Comparison of ENCODE assay signal across 8 cellular contexts in the genomic region with DNA sequence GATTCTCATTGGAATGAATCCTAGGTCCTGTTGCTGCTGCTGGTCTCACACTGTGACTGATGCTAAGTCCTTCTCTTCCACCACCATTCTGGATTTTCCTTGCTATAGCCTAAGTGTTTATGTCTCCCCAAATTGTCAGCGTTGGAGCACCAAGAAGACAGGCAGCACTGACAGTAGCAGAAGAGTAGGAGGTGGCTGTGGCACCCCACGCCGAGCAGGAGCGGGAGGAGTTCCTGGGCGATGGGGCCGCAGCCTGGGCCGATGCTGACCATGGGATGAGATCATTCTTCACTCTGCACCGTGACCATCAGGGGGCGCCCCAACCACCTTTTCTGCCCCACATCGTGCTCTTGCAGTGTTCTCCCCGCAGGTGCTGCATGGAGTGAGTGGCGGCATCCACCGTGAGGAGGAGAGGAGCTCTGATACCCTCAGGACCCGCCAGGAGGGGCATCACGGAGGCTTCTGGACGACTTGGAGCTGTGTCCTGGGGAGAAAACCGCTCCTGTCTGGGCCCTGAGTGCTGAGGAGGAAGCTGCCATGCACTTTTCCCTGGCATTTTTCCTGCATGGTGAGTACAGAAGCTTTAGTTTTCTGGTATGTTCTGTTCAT. TPM values are rescaled to one million over a fixed set of nuclear protein-coding genes. Genes with fewer than 3 reads are reported as not detected.
A peak's percentile ranks its signal among the peaks of the same experiment; 100 is the strongest.
DNase-seq lines count a peak whose midpoint lies in the region; ATAC-seq and TF ChIP-seq lines count a peak whose summit lies in the region.

No MANE protein-coding gene starts in this region.

- H3K4me3 Mint-ChIP-seq in nephron, result peak overlapping the region in 2 of 3 experiments; percentile 4 to 38

- no peak overlapping the region for H3K27ac ChIP-seq in HL-60 (replicated peaks)
- H3K27ac ChIP-seq in OCI-LY3 (ENCODE audit: low read length), result no peak overlapping the region

- peaks cover 8% of the 10 kb centered on the region for H3K4me1 Mint-ChIP-seq in nephron

- in situ Hi-C loops in Caki2 (cut with HindIII; ENCODE audit: low pct_unique_long_range_greater_than_20kb, low sequenced_read_pairs), result no loop called here

- no peak overlapping the region for H3K9ac ChIP-seq in OCI-LY3 (ENCODE audit: low read length)

- peak; percentile 46 for DNase-seq in Caki2 (ENCODE audit: low read depth)
- peak; percentile 38 to 68 for DNase-seq in HL-60 (ENCODE audit: low read depth in 1 of 2, low spot score in 1 of 2)
- DNase-seq in activated T-cell treated with anti-CD3 and anti-CD28 coated beads for 4 hours, result peak; percentile 61
- DNase-seq in fibroblast of gingiva (ENCODE audit: low read depth), result peak; percentile 26
- DNase-seq in stimulated activated naive CD4-positive, alpha-beta T cell treated with Interleukin-2 at 50 U/mL for 16 hours (lab: John Stamatoyannopoulos, UW), result peak; percentile 68

- no peaks in the 10 kb centered on the region for H3K79me2 ChIP-seq in OCI-LY3 (ENCODE audit: low read length)

- no peak for ATAC-seq in HG03095 (IDR thresholded peaks at IDR 0.05; ENCODE audit: unreplicated experiment)

- H3K4me1 ChIP-seq in OCI-LY3 (ENCODE audit: low read length), result 0 out of 2 replicates have a peak, but pooled peaks cover 2% of the 10 kb centered on the region

- no peaks in the 10 kb centered on the region for H3K36me3 Mint-ChIP-seq in nephron (ENCODE audit: low read depth)

- peak overlapping the region; percentile 91 for H3K4me2 ChIP-seq in OCI-LY3 (ENCODE audit: low read length)

- no peaks in the 10 kb centered on the region for H3K27me3 ChIP-seq in HL-60 (ENCODE audit: insufficient read depth, poor library complexity, severe bottlenecking)
- peaks cover 61% of the 10 kb centered on the region for H3K27me3 ChIP-seq in OCI-LY3 (ENCODE audit: low read depth, low read length)

- no peak overlapping the region for H3K4me3 ChIP-seq in HL-60 (replicated peaks; ENCODE audit: insufficient read depth, low read length)
- H3K4me3 ChIP-seq in OCI-LY3 (ENCODE audit: low read length), result peak overlapping the region; percentile 64

- no peak overlapping the region for H3K27ac Mint-ChIP-seq in nephron

- TF ChIP-seq CTCF in HL-60 (IDR thresholded peaks at IDR 0.05; ENCODE audit: insufficient read depth, low read length), result peak; percentile 79
- TF ChIP-seq CTCF in OCI-LY3 (IDR thresholded peaks at IDR 0.05; ENCODE audit: low read depth, low read length), result peak; percentile 92
- TF ChIP-seq CTCF in nephron (IDR thresholded peaks at IDR 0.05; ENCODE audit: unreplicated experiment in 3 of 3), result peak; percentile 77 to 79 (median 77)

- no peaks in the 10 kb centered on the region for H4K20me1 ChIP-seq in OCI-LY3 (ENCODE audit: insufficient read depth, low read length)

- H2AFZ ChIP-seq in OCI-LY3 (ENCODE audit: low read depth, low read length), result peak overlapping the region; percentile 84

- H3K9me3 Mint-ChIP-seq in nephron, result peaks cover under 1% of the 10 kb centered on the region

- peaks cover 47% of the 10 kb centered on the region for H3K27me3 Mint-ChIP-seq in nephron (ENCODE audit: low read depth)

- no peaks in the 10 kb centered on the region for H3K9me3 ChIP-seq in OCI-LY3 (ENCODE audit: insufficient read depth, low read length)

- no peaks in the 10 kb centered on the region for H3K36me3 ChIP-seq in OCI-LY3 (replicated peaks; ENCODE audit: low read depth, low read length)

RNA-seq across cellular contexts. Expression of a gene that starts 57.0 kb away (rescaled TPM):
- not detected in 2 replicates for total RNA-seq in Caki2 (2014; rRNA removed; shearing (Covaris generic); ENCODE audit: low replicate concordance)
